In the genomic region with DNA sequence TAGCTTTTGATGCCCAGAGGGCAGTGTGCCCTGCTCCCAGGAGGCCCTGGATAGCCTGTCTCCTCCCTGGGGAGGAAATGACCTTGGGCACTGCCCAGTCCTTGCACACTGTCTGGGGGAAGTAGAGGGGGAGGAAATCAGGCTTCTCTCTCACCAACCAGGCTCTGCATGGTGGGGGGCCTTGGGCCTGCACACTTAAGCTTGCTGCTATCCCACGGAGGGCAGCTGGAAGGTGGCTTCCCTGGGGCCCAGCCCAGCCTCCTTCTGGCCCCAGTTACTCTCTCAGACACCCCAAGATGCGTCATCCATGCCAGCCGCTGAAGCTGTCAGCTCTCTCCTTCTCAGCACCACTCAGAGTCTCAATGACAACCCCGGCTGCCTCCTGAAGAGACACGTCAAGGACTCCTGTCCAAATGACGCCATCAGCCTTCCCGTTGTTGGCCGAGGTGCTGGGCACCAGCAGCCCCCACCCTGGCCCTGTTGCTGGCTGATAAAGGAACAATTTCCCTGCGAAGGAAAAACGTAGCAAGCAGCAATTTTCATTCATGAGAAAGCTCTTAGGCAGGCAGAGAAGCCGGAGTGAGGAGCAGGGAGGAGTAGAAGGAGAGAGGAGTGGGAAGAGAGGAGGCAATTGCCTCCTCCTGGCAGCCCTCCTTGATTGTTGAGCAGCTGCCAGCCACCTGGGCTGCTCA, we compare ENCODE assay signal across 18 cellular contexts.
"Had no signal": no experiment of that assay in that cellular context is flagged by ENCODE, and none has a peak within 500 bp of the region (broad histone marks: within the 10 kb centered on the region; RNA-seq: fewer than 3 reads in every experiment).

No MANE protein-coding gene starts in this region.

- H3K4me3 ChIP-seq: breast epithelium, mucosa of descending colon, skin epidermis, upper lobe of left lung had no signal

- DNase-seq: activated CD4-positive, alpha-beta memory T cell treated with anti-CD3 and anti-CD28 coated beads, Interleukin-2, amount 10 ng/mL, durations not matched to agents 7 days and 5 days; activated CD4-positive, alpha-beta T cell treated with anti-CD3 and anti-CD28 coated beads for 4 hours; activated CD8-positive, alpha-beta memory T cell treated with anti-CD3 and anti-CD28 coated beads, Interleukin-2, amount 50 U/mL, for 4 hours; activated gamma-delta T cell treated with Interleukin-2 at 50 U/mL for 16 hours; anterior cingulate cortex; islet precursor cell; mucosa of descending colon; naive thymus-derived CD4-positive, alpha-beta T cell; retina; stimulated activated CD4-positive, alpha-beta T cell treated with anti-CD3 and anti-CD28 coated beads, Interleukin-15, amount 100 ng/mL, for 24 hours; stimulated activated CD4-positive, alpha-beta T cell treated with anti-CD3 and anti-CD28 coated beads, Interleukin-4, amount 100 ng/mL, for 1 hour; stimulated activated naive CD4-positive, alpha-beta T cell treated with Interleukin-2 at 50 U/mL for 16 hours; upper lobe of left lung had no signal

- H3K4me3 Mint-ChIP-seq: activated CD4-positive, alpha-beta memory T cell treated with anti-CD3 and anti-CD28 coated beads, Interleukin-2, amount 10 ng/mL, durations not matched to agents 7 days and 5 days; activated naive CD8-positive, alpha-beta T cell; memory B cell; naive thymus-derived CD4-positive, alpha-beta T cell; WTC11 had no signal

- H3K27ac ChIP-seq: breast epithelium, skin epidermis, upper lobe of left lung had no signal

- H3K36me3 ChIP-seq: breast epithelium, upper lobe of left lung had no signal

- H3K36me3 Mint-ChIP-seq: activated naive CD8-positive, alpha-beta T cell; WTC11 had no signal

- H3K27ac Mint-ChIP-seq: activated CD4-positive, alpha-beta memory T cell treated with anti-CD3 and anti-CD28 coated beads, Interleukin-2, amount 10 ng/mL, durations not matched to agents 7 days and 5 days; WTC11 had no signal

- H3K9me3 Mint-ChIP-seq: activated CD4-positive, alpha-beta memory T cell treated with anti-CD3 and anti-CD28 coated beads, Interleukin-2, amount 10 ng/mL, durations not matched to agents 7 days and 5 days; memory B cell; naive thymus-derived CD4-positive, alpha-beta T cell; WTC11 had no signal

- H3K27me3 ChIP-seq: upper lobe of left lung had no signal

- H3K9me3 ChIP-seq: breast epithelium, mucosa of descending colon, upper lobe of left lung had no signal

- H3K27me3 Mint-ChIP-seq: activated naive CD8-positive, alpha-beta T cell had no signal

- H3K4me1 ChIP-seq: breast epithelium had no signal
